21 cellular contexts compared by ENCODE assay signal in the genomic region with DNA sequence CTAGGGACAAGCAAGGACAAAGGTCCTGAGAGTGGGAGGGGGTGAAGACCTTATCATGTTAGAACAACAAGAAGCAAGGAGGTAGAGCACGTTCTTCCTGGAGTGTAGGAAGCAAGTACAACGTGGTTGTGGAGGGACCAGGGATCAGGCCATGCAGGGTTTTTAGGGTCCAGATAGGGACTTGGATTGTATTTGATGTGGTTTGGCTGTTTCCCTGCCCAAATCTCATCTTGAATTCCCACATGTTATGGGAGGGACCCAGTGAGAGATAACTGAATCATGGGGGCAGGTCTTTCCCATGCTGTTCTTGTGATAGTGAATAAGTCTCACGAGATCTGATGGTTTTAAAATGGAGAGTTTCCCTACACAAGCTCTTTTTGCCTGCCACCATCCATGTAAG. TPM values are rescaled to one million over a fixed set of nuclear protein-coding genes. Genes with fewer than 3 reads are reported as not detected.
DNase-seq lines count a peak whose midpoint lies in the region; ATAC-seq, FAIRE-seq and TF ChIP-seq lines count a peak whose summit lies in the region.
"Had no signal": no experiment of that assay in that cellular context is flagged by ENCODE, and none has a peak within 500 bp of the region (broad histone marks: within the 10 kb centered on the region; RNA-seq: fewer than 3 reads in every experiment).

No MANE protein-coding gene starts in this region.

- no peaks in the 10 kb centered on the region for H3K79me1 ChIP-seq in H1 (ENCODE audit: low read depth, low read length)

- no peaks in the 10 kb centered on the region for H3K79me2 ChIP-seq in H1 (ENCODE audit: control insufficient read depth in 1 of 2, insufficient read depth in 2 of 2, low read length in 2 of 2)

- peaks cover 0 to 2% of the 10 kb centered on the region in 2 experiments for H4K20me1 ChIP-seq in H1 (replicated peaks in 1 of 2; ENCODE audit: control insufficient read depth in 1 of 2, insufficient read depth in 2 of 2, low read length in 2 of 2)
- H4K20me1 ChIP-seq: BLaER1 had no signal

- H2AK5ac ChIP-seq in H1 (ENCODE audit: low read depth, low read length): no peak overlapping the region

- H3K4me1 Mint-ChIP-seq in activated naive CD8-positive, alpha-beta T cell treated with anti-CD3 and anti-CD28 coated beads, Interleukin-2, amount 50 U/mL, for 24 hours: no peaks in the 10 kb centered on the region
- no peaks in the 10 kb centered on the region for H3K4me1 Mint-ChIP-seq in T-cell
- H3K4me1 Mint-ChIP-seq: CD4-positive, CD25-positive, alpha-beta regulatory T cell had no signal

- H3K36me3 ChIP-seq in H1 (ENCODE audit: control insufficient read depth in 2 of 4, insufficient read depth in 4 of 4, low read length in 3 of 4): no peaks in the 10 kb centered on the region
- H3K36me3 ChIP-seq: BLaER1 had no signal

- H2BK20ac ChIP-seq in H1 (ENCODE audit: low read length): no peak overlapping the region

- H3K4me3 Mint-ChIP-seq in activated naive CD8-positive, alpha-beta T cell treated with anti-CD3 and anti-CD28 coated beads, Interleukin-2, amount 50 U/mL, for 24 hours: no peak overlapping the region
- no peak overlapping the region for H3K4me3 Mint-ChIP-seq in T-cell
- H3K4me3 Mint-ChIP-seq: B cell; CD8-positive, alpha-beta T cell had no signal

- H2BK5ac ChIP-seq in H1 (ENCODE audit: low read depth, low read length): no peak overlapping the region

- TF ChIP-seq POLR2A in GM12892 (IDR thresholded peaks at IDR 0.05; ENCODE audit: low read depth, low read length) (no peak), H1 (IDR thresholded peaks at IDR 0.05; ENCODE audit: control extremely low read depth in 1 of 2, low read depth in 2 of 2, low read length in 2 of 2) (no peak)

- no peaks in the 10 kb centered on the region for H3K9me3 ChIP-seq in H1 (ENCODE audit: insufficient read depth in 2 of 2, low read depth in 1 of 2, low read length in 1 of 2)
- H3K9me3 ChIP-seq: BLaER1 had no signal

- FAIRE-seq in GM12892 (lab: Jason Lieb, UNC) (peak; percentile 58), H1 (lab: Jason Lieb, UNC) (no peak)
- FAIRE-seq: D721Med, GM12878, GM18507 had no signal

- H3K23ac ChIP-seq in H1 (ENCODE audit: insufficient read length): no peak overlapping the region

- no peak overlapping the region for H2AFZ ChIP-seq in H1 (ENCODE audit: low read length)

- no peak overlapping the region for H3K14ac ChIP-seq in H1 (ENCODE audit: insufficient read length)

- no peaks in the 10 kb centered on the region for H3K27me3 Mint-ChIP-seq in activated naive CD8-positive, alpha-beta T cell treated with anti-CD3 and anti-CD28 coated beads, Interleukin-2, amount 50 U/mL, for 24 hours
- H3K27me3 Mint-ChIP-seq in T-cell: no peaks in the 10 kb centered on the region
- H3K27me3 Mint-ChIP-seq: B cell; CD4-positive, CD25-positive, alpha-beta regulatory T cell had no signal

- no peaks in the 10 kb centered on the region for H3K4me1 ChIP-seq in H1 (replicated peaks in 1 of 4; ENCODE audit: control insufficient read depth in 3 of 4, insufficient read depth in 4 of 4, low read length in 3 of 4)

- H2BK120ac ChIP-seq in H1 (replicated peaks; ENCODE audit: low read depth, low read length): no peak overlapping the region

- H3K4me2 ChIP-seq in H1 (ENCODE audit: insufficient read depth in 1 of 2, low read depth in 2 of 2, low read length in 2 of 2): no peak overlapping the region
- H3K4me2 ChIP-seq: BLaER1 had no signal

- H2BK12ac ChIP-seq in H1 (ENCODE audit: low read depth, low read length): no peak overlapping the region

- H3K18ac ChIP-seq in H1 (ENCODE audit: extremely low read depth, low read length): no peak overlapping the region

- no peaks in the 10 kb centered on the region for H3K27me3 ChIP-seq in H1 (replicated peaks in 1 of 4; ENCODE audit: control insufficient read depth in 3 of 4, extremely low read depth in 1 of 4, insufficient read depth in 3 of 4, low read length in 3 of 4)
- H3K27me3 ChIP-seq: BLaER1 had no signal

- H3K9ac ChIP-seq in H1 (replicated peaks in 1 of 4; ENCODE audit: extremely low read depth in 1 of 4, low read depth in 3 of 4, low read length in 3 of 4): no peak overlapping the region
- H3K9ac ChIP-seq: BLaER1 had no signal

- TF ChIP-seq CTCF in H1 (IDR thresholded peaks at IDR 0.05; ENCODE audit: control extremely low read depth in 1 of 3, insufficient read depth in 1 of 3, low read depth in 1 of 3, low read length in 3 of 3): no peak

- TF ChIP-seq RAD21 in H1 (IDR thresholded peaks at IDR 0.05 in 1 of 2, conservative IDR thresholded peaks at IDR 0.05 in 1 of 2; ENCODE audit: low read depth in 2 of 2, low read length in 2 of 2): no peak

- no peak overlapping the region for H4K91ac ChIP-seq in H1 (replicated peaks; ENCODE audit: insufficient read length, low read length)

- no peak overlapping the region for H3K4ac ChIP-seq in H1 (replicated peaks; ENCODE audit: insufficient read length, low read depth, low read length)

- no peaks in the 10 kb centered on the region for H3K9me3 Mint-ChIP-seq in activated naive CD8-positive, alpha-beta T cell treated with anti-CD3 and anti-CD28 coated beads, Interleukin-2, amount 50 U/mL, for 24 hours
- H3K9me3 Mint-ChIP-seq in T-cell: peaks cover 0 to 11% (median 7%) of the 10 kb centered on the region in 3 donors

- H2BK15ac ChIP-seq in H1 (ENCODE audit: low read length): 0 out of 2 replicates have a peak overlapping the region, but pooled peaks have one; percentile 31

- DNase-seq in GM12892 (ENCODE audit: insufficient read length) (no peak), OCI-M1 (lab: John Stamatoyannopoulos, UW) (peak; percentile 81), H1 (ENCODE audit: low read depth in 1 of 2, low spot score in 2 of 2) (no peak), T-cell (no peak), iPS-NIHi7 (ENCODE audit: extremely low spot score) (no peak)
- no peak for DNase-seq in activated naive CD8-positive, alpha-beta T cell treated with anti-CD3 and anti-CD28 coated beads, Interleukin-2, amount 50 U/mL, for 24 hours
- DNase-seq: CD4-positive, CD25-positive, alpha-beta regulatory T cell; CD8-positive, alpha-beta T cell; DMS 273 treated with DMSO at 0.1 percent for 48 hours; DMS79; EL; GDM1; GOT3; H7; HCEC 1CT had no signal

- CTCF ChIA-PET in H1 (lab: Charles Lee; ENCODE audit: partially characterized antibody) (no interaction called here), T-cell (lab: Charles Lee) (no interaction called here)

- no peaks in the 10 kb centered on the region for H3K23me2 ChIP-seq in H1 (ENCODE audit: low read depth, low read length)

- no peak overlapping the region for H3K4me3 ChIP-seq in H1 (ENCODE audit: extremely low read depth in 1 of 4, insufficient read depth in 2 of 4, low read depth in 3 of 4, low read length in 4 of 4)
- H3K4me3 ChIP-seq: BLaER1, GM12878 had no signal

- no peak for ATAC-seq in activated naive CD8-positive, alpha-beta T cell treated with anti-CD3 and anti-CD28 coated beads, Interleukin-2, amount 50 U/mL, for 24 hours
- ATAC-seq in T-cell (replicated peaks in 1 of 4): no peak
- ATAC-seq: CD8-positive, alpha-beta T cell; GM12878 had no signal

- TF ChIP-seq EP300 in H1 (IDR thresholded peaks at IDR 0.05; ENCODE audit: borderline replicate concordance in 1 of 2, low read depth in 2 of 2, low read length in 2 of 2): no peak

- POLR2A ChIA-PET in H1 (lab: Charles Lee; ENCODE audit: partially characterized antibody): no interaction called here
- POLR2A ChIA-PET in T-cell (lab: Charles Lee): no interaction called here

- no peak overlapping the region for H3K27ac Mint-ChIP-seq in activated naive CD8-positive, alpha-beta T cell treated with anti-CD3 and anti-CD28 coated beads, Interleukin-2, amount 50 U/mL, for 24 hours
- H3K27ac Mint-ChIP-seq in T-cell: no peak overlapping the region
- H3K27ac Mint-ChIP-seq: B cell; CD4-positive, CD25-positive, alpha-beta regulatory T cell; CD8-positive, alpha-beta T cell had no signal

- H4K5ac ChIP-seq in H1 (ENCODE audit: insufficient read length, low read depth, low read length): no peak overlapping the region

- WGBS in H1 (ENCODE audit: extremely low coverage in 1 of 2, insufficient coverage in 1 of 2, insufficient read length in 1 of 2, insufficient replicate concordance in 2 of 2, low coverage in 1 of 2, low lambda C conversion rate in 2 of 2, missing lambda C conversion rate in 1 of 2), 2 experiments: 95% methylated on average over 3 of the region's 3 CpGs; no CpG with 5 or more reads in 1 of the 2 experiments

- no peak overlapping the region for H4K8ac ChIP-seq in H1 (ENCODE audit: extremely low read depth, insufficient read depth, low read length)

- H3K56ac ChIP-seq in H1 (replicated peaks; ENCODE audit: insufficient read length, low read depth, low read length): no peak overlapping the region

- no peak overlapping the region for H3K27ac ChIP-seq in H1 (ENCODE audit: low read depth, low read length)
- H3K27ac ChIP-seq: BLaER1, C4-2B had no signal

- H3K36me3 Mint-ChIP-seq in activated naive CD8-positive, alpha-beta T cell treated with anti-CD3 and anti-CD28 coated beads, Interleukin-2, amount 50 U/mL, for 24 hours (ENCODE audit: low read depth): peaks cover 7% of the 10 kb centered on the region
- H3K36me3 Mint-ChIP-seq in T-cell: peaks cover 12% of the 10 kb centered on the region

TF ChIP-seq in H1, 55 proteins besides CTCF, POLR2A, EP300 and RAD21 (continues in another document):
- TF ChIP-seq SIN3A (conservative IDR thresholded peaks at IDR 0.05 in 1 of 2, IDR thresholded peaks at IDR 0.05 in 1 of 2; ENCODE audit: low read depth in 1 of 2, low read length in 2 of 2) (no peak), KDM5A (IDR thresholded peaks at IDR 0.05; ENCODE audit: low read length) (no peak), HDAC2 (IDR thresholded peaks at IDR 0.05; ENCODE audit: borderline replicate concordance in 1 of 2, low read depth in 2 of 2, low read length in 2 of 2) (no peak), TEAD4 (IDR thresholded peaks at IDR 0.05; ENCODE audit: low read depth, low read length) (no peak), TBP (IDR thresholded peaks at IDR 0.05; ENCODE audit: low read depth, low read length) (no peak), GABPA (IDR thresholded peaks at IDR 0.05; ENCODE audit: borderline replicate concordance, insufficient read depth, low read length) (no peak), PHF8 (conservative IDR thresholded peaks at IDR 0.05; ENCODE audit: low read depth, low read length) (no peak), EGR1 (IDR thresholded peaks at IDR 0.05; ENCODE audit: borderline replicate concordance, low read depth, low read length) (no peak)

RNA-seq across cellular contexts. Expression of a gene that starts 53.2 kb away (rescaled TPM):
- 3.0 TPM for polyA plus RNA-seq in GM12892 (2012; ENCODE audit: missing spikeins)
- total RNA-seq in H1 (2021; fragmentation: NEBNext Ultra II Directional; extraction: Animal tissue kit (Norgen Biotek cat#: 25700)): 3.4 TPM in 2 replicates
- polyA plus RNA-seq in H1 (2011; rRNA removed): 0.71 and 1.1 TPM in 2 replicates
- polyA plus RNA-seq in H1 (2011; cell fraction: cytosol; rRNA removed): 1.3 TPM
- polyA plus RNA-seq in H1 (2011; cell fraction: nucleus; rRNA removed): 2.5 TPM
- 0.95 to 2.5 TPM (median 1.2 TPM) in 4 replicates for polyA plus RNA-seq in H1 (2012, experiment 1 of 2)
- polyA plus RNA-seq in H1 (2012, experiment 2 of 2): 0.08 TPM
- 2.1 TPM for polyA plus RNA-seq in H1 (2013, experiment 1 of 2)
- polyA plus RNA-seq in H1 (2013, experiment 2 of 2): 1.7 TPM
- polyA minus RNA-seq in H1 (2011; rRNA and poly(A)+ RNA removed): 2.3 and 5.7 TPM in 2 replicates
- 1.8 TPM for polyA minus RNA-seq in H1 (2011; cell fraction: cytosol; rRNA and poly(A)+ RNA removed)
- polyA minus RNA-seq in H1 (2011; cell fraction: nucleus; rRNA and poly(A)+ RNA removed): 7.6 TPM
- total RNA-seq in T-cell: 1 to 10 TPM; 2.0 to 4.3 (median 2.5) TPM
